ENCODE assay signal across 1 cellular context in genomic region chr19:55196803-55197202, GRCh38.
TF ChIP-seq lines count a peak whose summit lies in the region.

No MANE protein-coding gene starts in this region.

TF ChIP-seq in K562, 482 proteins besides CTCF, POLR2A, EP300 and RAD21:
- no peak for TF ChIP-seq CHD1 (IDR thresholded peaks at IDR 0.05; ENCODE audit: low read length)
- peak; percentile 74 to 84; a peak in 3 of 4 replicates for TF ChIP-seq SIX5 (IDR thresholded peaks at IDR 0.05; ENCODE audit: borderline replicate concordance in 1 of 2, insufficient read depth in 1 of 2, low read depth in 1 of 2, low read length in 2 of 2)
- no peak for TF ChIP-seq IRF1 (CRISPR knock-in tag; IDR thresholded peaks at IDR 0.05; ENCODE audit: borderline replicate concordance)
- no peak for TF ChIP-seq SRF (CRISPR knock-in tag; IDR thresholded peaks at IDR 0.05)
- no peak for TF ChIP-seq SRSF3 (IDR thresholded peaks at IDR 0.05; ENCODE audit: insufficient read depth, low read length)
- TF ChIP-seq MEIS2 (IDR thresholded peaks at IDR 0.05; ENCODE audit: partially characterized antibody) = no peak
- peak; percentile 81 for TF ChIP-seq ZNF143 (CRISPR knock-in tag; IDR thresholded peaks at IDR 0.05)
- TF ChIP-seq YY1 (IDR thresholded peaks at IDR 0.05; ENCODE audit: borderline replicate concordance in 1 of 3, control insufficient read depth in 1 of 3, extremely low read depth in 1 of 3, insufficient read depth in 3 of 3, insufficient read length in 1 of 3, insufficient replicate concordance in 2 of 3, low read depth in 1 of 3, low read length in 2 of 3) = peak in 1 of 3 experiments; percentile 56
- TF ChIP-seq XRCC4 (IDR thresholded peaks at IDR 0.05; ENCODE audit: extremely low read depth, insufficient read depth, insufficient read length) = no peak
- TF ChIP-seq EGR1 (conservative IDR thresholded peaks at IDR 0.05) = no peak
- TF ChIP-seq, protein P1, sequence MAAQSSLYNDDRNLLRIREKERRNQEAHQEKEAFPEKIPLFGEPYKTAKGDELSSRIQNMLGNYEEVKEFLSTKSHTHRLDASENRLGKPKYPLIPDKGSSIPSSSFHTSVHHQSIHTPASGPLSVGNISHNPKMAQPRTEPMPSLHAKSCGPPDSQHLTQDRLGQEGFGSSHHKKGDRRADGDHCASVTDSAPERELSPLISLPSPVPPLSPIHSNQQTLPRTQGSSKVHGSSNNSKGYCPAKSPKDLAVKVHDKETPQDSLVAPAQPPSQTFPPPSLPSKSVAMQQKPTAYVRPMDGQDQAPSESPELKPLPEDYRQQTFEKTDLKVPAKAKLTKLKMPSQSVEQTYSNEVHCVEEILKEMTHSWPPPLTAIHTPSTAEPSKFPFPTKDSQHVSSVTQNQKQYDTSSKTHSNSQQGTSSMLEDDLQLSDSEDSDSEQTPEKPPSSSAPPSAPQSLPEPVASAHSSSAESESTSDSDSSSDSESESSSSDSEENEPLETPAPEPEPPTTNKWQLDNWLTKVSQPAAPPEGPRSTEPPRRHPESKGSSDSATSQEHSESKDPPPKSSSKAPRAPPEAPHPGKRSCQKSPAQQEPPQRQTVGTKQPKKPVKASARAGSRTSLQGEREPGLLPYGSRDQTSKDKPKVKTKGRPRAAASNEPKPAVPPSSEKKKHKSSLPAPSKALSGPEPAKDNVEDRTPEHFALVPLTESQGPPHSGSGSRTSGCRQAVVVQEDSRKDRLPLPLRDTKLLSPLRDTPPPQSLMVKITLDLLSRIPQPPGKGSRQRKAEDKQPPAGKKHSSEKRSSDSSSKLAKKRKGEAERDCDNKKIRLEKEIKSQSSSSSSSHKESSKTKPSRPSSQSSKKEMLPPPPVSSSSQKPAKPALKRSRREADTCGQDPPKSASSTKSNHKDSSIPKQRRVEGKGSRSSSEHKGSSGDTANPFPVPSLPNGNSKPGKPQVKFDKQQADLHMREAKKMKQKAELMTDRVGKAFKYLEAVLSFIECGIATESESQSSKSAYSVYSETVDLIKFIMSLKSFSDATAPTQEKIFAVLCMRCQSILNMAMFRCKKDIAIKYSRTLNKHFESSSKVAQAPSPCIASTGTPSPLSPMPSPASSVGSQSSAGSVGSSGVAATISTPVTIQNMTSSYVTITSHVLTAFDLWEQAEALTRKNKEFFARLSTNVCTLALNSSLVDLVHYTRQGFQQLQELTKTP (IDR thresholded peaks at IDR 0.05; ENCODE audit: low read depth in 1 of 2, partially characterized antibody in 2 of 2) = peak in 1 of 2 experiments; percentile 95
- TF ChIP-seq FOXK1 (CRISPR knock-in tag; IDR thresholded peaks at IDR 0.05; ENCODE audit: borderline replicate concordance) = no peak
- no peak for TF ChIP-seq PPARD (CRISPR knock-in tag; IDR thresholded peaks at IDR 0.05)
- TF ChIP-seq OTX1 (CRISPR knock-in tag; IDR thresholded peaks at IDR 0.05) = no peak
- TF ChIP-seq RUNX1 (IDR thresholded peaks at IDR 0.05; ENCODE audit: low read depth) = no peak
- TF ChIP-seq ZBTB43 (CRISPR knock-in tag; IDR thresholded peaks at IDR 0.05) = no peak
- no peak for TF ChIP-seq RBM25 (IDR thresholded peaks at IDR 0.05; ENCODE audit: low read depth, low read length, severe bottlenecking)
- TF ChIP-seq ZSCAN32 (CRISPR knock-in tag; IDR thresholded peaks at IDR 0.05) = no peak
- TF ChIP-seq HCFC1 (IDR thresholded peaks at IDR 0.05; ENCODE audit: low read depth, low read length) = peak; percentile 88
- peak; percentile 10; the same call in 1 of the 2 replicates for TF ChIP-seq RBFOX2 (IDR thresholded peaks at IDR 0.05; ENCODE audit: low read depth, low read length)
- TF ChIP-seq ZNF41 (CRISPR knock-in tag; conservative IDR thresholded peaks at IDR 0.05) = no peak
- no peak for TF ChIP-seq HDAC1 (IDR thresholded peaks at IDR 0.05)
- 0 out of 2 replicates have a peak, but pooled peaks have one; percentile 27 for TF ChIP-seq CREM (IDR thresholded peaks at IDR 0.05; ENCODE audit: low read depth)
